25 cellular contexts compared by ENCODE assay signal in the genomic region with DNA sequence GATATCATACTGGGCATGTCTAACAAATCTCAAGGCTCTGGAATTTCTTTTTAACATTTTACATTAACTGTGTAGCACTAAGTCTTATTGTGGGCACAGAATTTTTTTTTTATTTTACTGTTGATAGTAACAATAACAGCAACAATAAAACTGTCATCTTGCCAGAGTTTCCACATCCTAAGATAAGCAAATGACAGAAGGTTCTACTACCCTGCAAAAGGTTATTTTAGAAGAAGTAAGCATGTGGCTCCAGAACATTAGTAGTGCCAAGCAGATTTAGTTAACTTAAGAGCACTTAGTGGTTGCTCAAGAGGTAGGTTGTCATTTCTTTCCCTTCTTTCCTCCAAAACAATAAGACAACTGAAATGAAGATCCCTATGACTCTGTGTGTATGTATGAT.
DNase-seq lines count a peak whose midpoint lies in the region; ATAC-seq and TF ChIP-seq lines count a peak whose summit lies in the region.
"Had no signal": no experiment of that assay in that cellular context is flagged by ENCODE, and none has a peak within 500 bp of the region (broad histone marks: within the 10 kb centered on the region; RNA-seq: fewer than 3 reads in every experiment).

No MANE protein-coding gene starts in this region.

- intact Hi-C loops in left ventricle myocardium superior (cut with micrococcal nuclease) (no loop called here), cardiac septum (cut with DNase I) (loop anchor here (10.0 kb wide), 1 partner anchor 453 kb away; no protein-coding TSS in a partner anchor)

- no peak overlapping the region for H3K4me3 ChIP-seq in fibroblast of the aortic adventitia (ENCODE audit: low read depth, low read length)
- H3K4me3 ChIP-seq: dorsolateral prefrontal cortex, esophagus squamous epithelium, upper lobe of left lung had no signal

- ATAC-seq in left ventricle myocardium superior, result peak; percentile 66
- ATAC-seq: activated CD8-positive, alpha-beta memory T cell treated with anti-CD3 and anti-CD28 coated beads, Interleukin-2, amount 10 ng/mL, durations not matched to agents 7 days and 5 days; activated T-cell treated with anti-CD3 and anti-CD28 coated beads, Interleukin-2, amount 50 U/mL, for 4 hours; HCT116; naive thymus-derived CD4-positive, alpha-beta T cell had no signal

- TF ChIP-seq CTCF in fibroblast of the aortic adventitia (IDR thresholded peaks at IDR 0.05; ENCODE audit: insufficient read depth, low read length), result no peak

- no peak for DNase-seq in left ventricle myocardium superior
- DNase-seq in cardiac septum (ENCODE audit: low spot score), result no peak
- peak; percentile 55 for DNase-seq in amniotic epithelial cell (ENCODE audit: low read depth)
- DNase-seq in fibroblast of the aortic adventitia (ENCODE audit: low read depth), result peak; percentile 73
- peak; percentile 43 for DNase-seq in pulmonary artery endothelial cell (ENCODE audit: low read depth, low spot score)
- no peak for DNase-seq in ureter (ENCODE audit: low spot score)
- no peak for DNase-seq in activated CD4-positive, alpha-beta T cell treated with anti-CD3 and anti-CD28 coated beads, Interleukin-2, amount 50 U/mL, for 1 hour
- DNase-seq in SHP77 (lab: John Stamatoyannopoulos, UW), result no peak
- DNase-seq: activated CD4-positive, alpha-beta T cell treated with anti-CD3 and anti-CD28 coated beads, Interleukin-2, amount 50 U/mL, for 4 hours; activated CD8-positive, alpha-beta memory T cell treated with anti-CD3 and anti-CD28 coated beads, Interleukin-2, amount 10 ng/mL, durations not matched to agents 7 days and 5 days; activated gamma-delta T cell treated with Interleukin-2 at 50 U/mL for 16 hours; activated T-cell treated with anti-CD3 and anti-CD28 coated beads, Interleukin-2, amount 50 U/mL, for 4 hours; C1 segment of cervical spinal cord; cerebellar nuclear complex; DMS153; dorsolateral prefrontal cortex; esophagus squamous epithelium; midbrain; naive thymus-derived CD4-positive, alpha-beta T cell; NCI-H1417 treated with DMSO at 0.1 percent for 48 hours; NCI-H2081 treated with DMSO at 0.1 percent for 48 hours; stimulated activated CD4-positive, alpha-beta T cell treated with anti-CD3 and anti-CD28 coated beads, Interleukin-4, amount 100 ng/mL, for 4 hours; substantia nigra; upper lobe of left lung had no signal

Comparison
In these comparisons a context has a peak if more than half of its experiments do, and no peak if none do; other contexts are left out.
1. DNase-seq: peak in amniotic epithelial cell (single experiment), fibroblast of the aortic adventitia (single experiment) and pulmonary artery endothelial cell (single experiment); none in left ventricle myocardium superior (single experiment), cardiac septum (single experiment), ureter (single experiment), activated CD4-positive, alpha-beta T cell treated with anti-CD3 and anti-CD28 coated beads, Interleukin-2, amount 50 U/mL, for 1 hour (single experiment) and SHP77 (0 of 2).